ENCODE assay signal across 19 cellular contexts in the genomic region with DNA sequence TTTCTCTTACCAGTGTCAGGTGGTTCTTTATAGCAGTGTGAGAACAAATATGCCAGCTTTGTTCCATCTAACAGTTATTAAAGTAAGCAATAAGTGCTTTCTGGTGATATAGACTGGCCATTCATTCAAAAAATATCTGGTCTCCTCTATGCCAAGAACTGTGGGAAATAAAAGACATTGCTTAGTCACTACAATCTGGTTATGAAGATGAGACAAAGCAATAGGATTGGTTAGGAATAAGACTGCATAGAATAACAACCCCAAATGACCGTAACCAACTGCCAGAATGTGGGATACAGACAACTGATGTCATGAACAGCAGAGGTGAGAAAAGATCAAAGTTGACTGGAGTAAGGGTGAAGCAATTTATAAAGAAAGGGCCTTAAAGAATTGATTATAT.
"Had no signal": no experiment of that assay in that cellular context is flagged by ENCODE, and none has a peak within 500 bp of the region (broad histone marks: within the 10 kb centered on the region; RNA-seq: fewer than 3 reads in every experiment).

No MANE protein-coding gene starts in this region.

- H3K27me3 ChIP-seq: ascending aorta, neutrophil, spleen, suprapubic skin, upper lobe of right lung had no signal

- H3K9me3 ChIP-seq: neutrophil, suprapubic skin, upper lobe of right lung had no signal

- H3K4me1 ChIP-seq: ascending aorta, spleen, suprapubic skin, upper lobe of right lung had no signal

- ATAC-seq: right cardiac atrium, upper lobe of right lung had no signal

- DNase-seq: activated CD4-positive, alpha-beta memory T cell treated with anti-CD3 and anti-CD28 coated beads, Interleukin-2, amount 10 ng/mL, durations not matched to agents 7 days and 5 days; activated CD8-positive, alpha-beta memory T cell treated with anti-CD3 and anti-CD28 coated beads, Interleukin-2, amount 50 U/mL, for 4 hours; activated naive CD8-positive, alpha-beta T cell treated with anti-CD3 and anti-CD28 coated beads, Interleukin-2, amount 10 ng/mL, durations not matched to agents 7 days and 5 days; caudate nucleus; effector CD8-positive, alpha-beta T cell; foreskin melanocyte; head of caudate nucleus; naive B cell; right cardiac atrium; spleen; stimulated activated CD4-positive, alpha-beta T cell treated with anti-CD3 and anti-CD28 coated beads, Interleukin-2, amount 100 ng/mL, for 24 hours; stimulated activated naive CD4-positive, alpha-beta T cell treated with Interleukin-2 at 50 U/mL for 16 hours; T-helper 1 cell; upper lobe of right lung had no signal

- H3K27ac ChIP-seq: ascending aorta, coronary artery, neutrophil, spleen, suprapubic skin, upper lobe of right lung, VCaP had no signal

- H3K4me3 ChIP-seq: ascending aorta, coronary artery, spleen, suprapubic skin, upper lobe of right lung had no signal

- H3K36me3 ChIP-seq: ascending aorta, neutrophil, upper lobe of right lung had no signal
